Comparison of ENCODE assay signal across 9 cellular contexts in genomic region chr3:105791919-105792786, GRCh38.
DNase-seq lines count a peak whose midpoint lies in the region; ATAC-seq, FAIRE-seq and TF ChIP-seq lines count a peak whose summit lies in the region.
"Had no signal": no experiment of that assay in that cellular context is flagged by ENCODE, and none has a peak within 500 bp of the region (broad histone marks: within the 10 kb centered on the region; RNA-seq: fewer than 3 reads in every experiment).

No MANE protein-coding gene starts in this region.

- FAIRE-seq in pancreas (lab: Jason Lieb, UNC) = no peak

- no peaks in the 10 kb centered on the region for H3K27me3 ChIP-seq in BLaER1 treated with 17β-estradiol and CSF1 and Interleukin-3, amounts not matched to agents 10 nM and 100 nM
- no peaks in the 10 kb centered on the region for H3K27me3 ChIP-seq in pancreas

- H3K9me3 ChIP-seq in BLaER1 treated with 17β-estradiol and CSF1 and Interleukin-3, amounts not matched to agents 10 nM and 100 nM (replicated peaks in 1 of 11) = peaks cover 5 to 19% (median 15%) of the 10 kb centered on the region in 11 experiments; a peak in 20 of 22 replicates
- no peaks in the 10 kb centered on the region for H3K9me3 ChIP-seq in pancreas

- H3K27ac ChIP-seq in BLaER1 treated with 17β-estradiol and CSF1 and Interleukin-3, amounts not matched to agents 10 nM and 100 nM = peak overlapping the region in 1 of 11 experiments; percentile 15; a peak in 1 of 22 replicates
- H3K27ac ChIP-seq in pancreas = no peak overlapping the region
- H3K27ac ChIP-seq: epithelial cell of prostate had no signal

- peak overlapping the region in 7 of 11 experiments; percentile 17 to 71 (median 38); a peak in 11 of 22 replicates for H3K4me2 ChIP-seq in BLaER1 treated with 17β-estradiol and CSF1 and Interleukin-3, amounts not matched to agents 10 nM and 100 nM

- peaks cover 0 to 11% (median 5%) of the 10 kb centered on the region in 11 experiments; a peak in 6 of 22 replicates for H3K36me3 ChIP-seq in BLaER1 treated with 17β-estradiol and CSF1 and Interleukin-3, amounts not matched to agents 10 nM and 100 nM
- no peaks in the 10 kb centered on the region for H3K36me3 ChIP-seq in pancreas

- peak; percentile 38 to 78 (median 69) for ATAC-seq in pancreas
- ATAC-seq in GM19463 (IDR thresholded peaks at IDR 0.05; ENCODE audit: unreplicated experiment) = no peak
- no peak for ATAC-seq in HG03196 (IDR thresholded peaks at IDR 0.05; ENCODE audit: unreplicated experiment)

- H3K4me1 ChIP-seq in BLaER1 treated with 17β-estradiol and CSF1 and Interleukin-3, amounts not matched to agents 10 nM and 100 nM = peaks cover 9 to 37% (median 29%) of the 10 kb centered on the region in 10 experiments; a peak in 18 of 20 replicates
- peaks cover 0 to 4% (median 0%) of the 10 kb centered on the region in 3 donors for H3K4me1 ChIP-seq in pancreas

- in situ Hi-C loops in GM13976 (cut with MboI; ENCODE audit: low sequenced_read_pairs, unreplicated experiment) = no loop called here

- intact Hi-C loops in pancreas (cut with DNase I) = no loop called here

- H3K9ac ChIP-seq in BLaER1 treated with 17β-estradiol and CSF1 and Interleukin-3, amounts not matched to agents 10 nM and 100 nM = no peak overlapping the region

- H3K4me3 ChIP-seq in BLaER1 treated with 17β-estradiol and CSF1 and Interleukin-3, amounts not matched to agents 10 nM and 100 nM = no peak overlapping the region
- H3K4me3 ChIP-seq in fibroblast of mammary gland (ENCODE audit: control insufficient read depth, low read depth, low read length) = no peak overlapping the region
- H3K4me3 ChIP-seq in pancreas = no peak overlapping the region

- H4K20me1 ChIP-seq in BLaER1 treated with 17β-estradiol and CSF1 and Interleukin-3, amounts not matched to agents 10 nM and 100 nM = peaks cover 0 to 97% (median 0%) of the 10 kb centered on the region in 11 experiments; a peak in 6 of 22 replicates

- DNase-seq in OCI-M1 (lab: John Stamatoyannopoulos, UW) (peak; percentile 33), fibroblast of mammary gland (ENCODE audit: low read depth) (peak; percentile 100), pancreas (peak in 3 of 6 donors; percentile 6 to 29 (median 15)), GM13976 (ENCODE audit: low spot score) (no peak), amniotic stem cell (lab: John Stamatoyannopoulos, UW) (no peak)

- TF ChIP-seq CTCF in fibroblast of mammary gland (conservative IDR thresholded peaks at IDR 0.05; ENCODE audit: control insufficient read depth, insufficient read depth, low read depth, low read length) = no peak
- TF ChIP-seq CTCF in pancreas (IDR thresholded peaks at IDR 0.05) = no peak
- no peak for TF ChIP-seq CTCF in GM13976 (IDR thresholded peaks at IDR 0.05; ENCODE audit: borderline replicate concordance, control extremely low read depth, extremely low read depth, insufficient read depth, missing control alignments)

- 73 to 75% methylated on average over 6 of the region's 6 CpGs for WGBS in pancreas, 2 donors

Comparison
In these comparisons a context has a peak if more than half of its experiments do, and no peak if none do; other contexts are left out.
1. DNase-seq: peak in OCI-M1 (single experiment) and fibroblast of mammary gland (single experiment); none in GM13976 (single experiment) and amniotic stem cell (single experiment).
2. ATAC-seq: peak in pancreas (4 of 4); none in GM19463 (single experiment) and HG03196 (single experiment).